9 cellular contexts compared by ENCODE assay signal in genomic region chr21:39384674-39385298, GRCh38. TPM values are rescaled to one million over a fixed set of nuclear protein-coding genes. Genes with fewer than 3 reads are reported as not detected.
A peak's percentile ranks its signal among the peaks of the same experiment; 100 is the strongest.
DNase-seq lines count a peak whose midpoint lies in the region; TF ChIP-seq lines count a peak whose summit lies in the region.
"Had no signal": no experiment of that assay in that cellular context is flagged by ENCODE, and none has a peak within 500 bp of the region (broad histone marks: within the 10 kb centered on the region; RNA-seq: fewer than 3 reads in every experiment).

No MANE protein-coding gene starts in this region.

- no peak for TF ChIP-seq CTCF in Peyer's patch (IDR thresholded peaks at IDR 0.05)
- TF ChIP-seq CTCF in osteocyte (IDR thresholded peaks at IDR 0.05): no peak

- peak overlapping the region; percentile 85 for H3K4me2 ChIP-seq in skeletal muscle satellite cell (ENCODE audit: low read length)

- TF ChIP-seq POLR2A in Peyer's patch (IDR thresholded peaks at IDR 0.05): no peak

- peak overlapping the region; percentile 3 for H3K4me3 Mint-ChIP-seq in T-helper 1 cell treated with Interleukin-12 subunit alpha and Interleukin-12 subunit beta and Interleukin-4 antibody, amounts not matched to agents 30 μg/mL and 1 μg/mL, for 36 hours
- H3K4me3 Mint-ChIP-seq in osteocyte (ENCODE audit: unreplicated experiment): no peak overlapping the region

- H3K27ac ChIP-seq in Peyer's patch: peak overlapping the region in 3 of 4 donors; percentile 42 to 78 (median 75)
- H3K27ac ChIP-seq in effector memory CD4-positive, alpha-beta T cell (ENCODE audit: insufficient read depth, low read length, poor library complexity, severe bottlenecking): peak overlapping the region; percentile 9
- H3K27ac ChIP-seq: HL-60 had no signal

- H3K4me1 Mint-ChIP-seq in T-helper 1 cell treated with Interleukin-12 subunit alpha and Interleukin-12 subunit beta and Interleukin-4 antibody, amounts not matched to agents 30 μg/mL and 1 μg/mL, for 36 hours (ENCODE audit: low read depth): peaks cover 32% of the 10 kb centered on the region
- peaks cover 40% of the 10 kb centered on the region for H3K4me1 Mint-ChIP-seq in osteocyte (ENCODE audit: unreplicated experiment)

- peak overlapping the region in 2 of 4 donors; percentile 39 to 43 for H3K4me3 ChIP-seq in Peyer's patch
- H3K4me3 ChIP-seq in effector memory CD4-positive, alpha-beta T cell (ENCODE audit: insufficient read depth, low read depth, low read length, poor library complexity, severe bottlenecking): no peak overlapping the region
- no peak overlapping the region for H3K4me3 ChIP-seq in skeletal muscle satellite cell (ENCODE audit: low read length)

- peak overlapping the region; percentile 28 for H3K27ac Mint-ChIP-seq in T-helper 1 cell treated with Interleukin-12 subunit alpha and Interleukin-12 subunit beta and Interleukin-4 antibody, amounts not matched to agents 30 μg/mL and 1 μg/mL, for 36 hours
- H3K27ac Mint-ChIP-seq in osteocyte (ENCODE audit: unreplicated experiment): no peak overlapping the region

- H3K36me3 ChIP-seq in Peyer's patch (no peaks in the 10 kb centered on the region), skeletal muscle satellite cell (ENCODE audit: insufficient read depth, low read length) (no peaks in the 10 kb centered on the region)
- no peaks in the 10 kb centered on the region for H3K36me3 ChIP-seq in effector memory CD4-positive, alpha-beta T cell (ENCODE audit: control insufficient read depth, insufficient read depth, low read length)

- H3K9me3 ChIP-seq in Peyer's patch (no peaks in the 10 kb centered on the region), skeletal muscle satellite cell (replicated peaks; ENCODE audit: low read length) (no peaks in the 10 kb centered on the region)
- no peaks in the 10 kb centered on the region for H3K9me3 ChIP-seq in effector memory CD4-positive, alpha-beta T cell (ENCODE audit: control insufficient read depth, low read length)

- H3K27me3 ChIP-seq in Peyer's patch (no peaks in the 10 kb centered on the region), skeletal muscle satellite cell (ENCODE audit: control insufficient read depth, insufficient read depth, low read length) (no peaks in the 10 kb centered on the region)
- H3K27me3 ChIP-seq in effector memory CD4-positive, alpha-beta T cell (replicated peaks; ENCODE audit: control insufficient read depth, insufficient read depth, low read length, poor library complexity, severe bottlenecking): no peaks in the 10 kb centered on the region

- peak overlapping the region; percentile 39 for H3K9ac ChIP-seq in skeletal muscle satellite cell (ENCODE audit: low read depth, low read length)

- H3K27me3 Mint-ChIP-seq in T-helper 1 cell treated with Interleukin-12 subunit alpha and Interleukin-12 subunit beta and Interleukin-4 antibody, amounts not matched to agents 30 μg/mL and 1 μg/mL, for 36 hours (ENCODE audit: low read depth): no peaks in the 10 kb centered on the region
- no peaks in the 10 kb centered on the region for H3K27me3 Mint-ChIP-seq in osteocyte (ENCODE audit: unreplicated experiment)

- H3K4me1 ChIP-seq in Peyer's patch (peaks cover 0 to 36% (median 5%) of the 10 kb centered on the region in 4 donors), skeletal muscle satellite cell (ENCODE audit: control insufficient read depth, insufficient read depth, low read length) (peaks cover 39% of the 10 kb centered on the region)
- H3K4me1 ChIP-seq in effector memory CD4-positive, alpha-beta T cell (ENCODE audit: control insufficient read depth, insufficient read depth, low read length, poor library complexity, severe bottlenecking): peaks cover 18% of the 10 kb centered on the region

- DNase-seq in T-helper 1 cell (no peak), Peyer's patch (no peak), NCI-H2171 treated with DMSO at 0.1 percent for 48 hours (lab: John Stamatoyannopoulos, UW) (no peak), HUDEP-2 (lab: John Stamatoyannopoulos, UW; ENCODE audit: unreplicated experiment in 76 of 76) (no peak), osteocyte (ENCODE audit: extremely low spot score, unreplicated experiment) (no peak)
- no peak for DNase-seq in effector memory CD4-positive, alpha-beta T cell

- no peaks in the 10 kb centered on the region for H3K9me3 Mint-ChIP-seq in T-helper 1 cell treated with Interleukin-12 subunit alpha and Interleukin-12 subunit beta and Interleukin-4 antibody, amounts not matched to agents 30 μg/mL and 1 μg/mL, for 36 hours
- no peaks in the 10 kb centered on the region for H3K9me3 Mint-ChIP-seq in osteocyte (ENCODE audit: unreplicated experiment)

- H3K36me3 Mint-ChIP-seq in T-helper 1 cell treated with Interleukin-12 subunit alpha and Interleukin-12 subunit beta and Interleukin-4 antibody, amounts not matched to agents 30 μg/mL and 1 μg/mL, for 36 hours (ENCODE audit: low read depth): peaks cover 3% of the 10 kb centered on the region
- peaks cover 2% of the 10 kb centered on the region for H3K36me3 Mint-ChIP-seq in osteocyte (ENCODE audit: unreplicated experiment)

RNA-seq across cellular contexts. Expression of gene HMGN1, which starts 35.9 kb away (rescaled TPM):
- total RNA-seq in Peyer's patch (10 to 100 TPM; 74.2 to 97.7 (median 90.2) TPM), osteocyte (267 and 289 TPM in 2 replicates)
- total RNA-seq in skeletal muscle satellite cell (2012; rRNA removed): 190 and 226 TPM in 2 replicates
